Comparison of ENCODE assay signal across 21 cellular contexts in the genomic region with DNA sequence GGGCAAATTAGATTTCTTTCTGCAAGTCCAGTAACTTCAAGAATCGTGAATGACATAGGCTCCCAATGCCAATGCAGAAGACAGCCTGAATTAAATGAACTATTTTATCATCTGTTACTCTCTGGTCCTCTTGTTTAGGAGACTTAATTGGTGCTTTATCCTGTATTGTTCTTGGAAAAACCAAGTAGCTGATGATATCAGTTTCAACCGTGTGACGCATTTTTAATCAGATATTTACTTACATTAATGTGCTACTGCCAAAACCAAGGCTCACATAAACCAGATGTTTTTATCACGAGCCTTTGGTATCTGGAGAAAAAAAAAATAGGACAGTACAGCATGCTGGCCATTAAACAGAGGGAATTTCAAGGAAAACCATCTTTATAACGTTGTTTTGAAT.
"Had no signal": no experiment of that assay in that cellular context is flagged by ENCODE, and none has a peak within 500 bp of the region (broad histone marks: within the 10 kb centered on the region; RNA-seq: fewer than 3 reads in every experiment).

No MANE protein-coding gene starts in this region.

- H3K27ac ChIP-seq: RWPE1 had no signal

- H3K9me3 ChIP-seq: MG63 had no signal

- H3K4me3 ChIP-seq: MG63 had no signal

- DNase-seq: Karpas-422; KBM-7; MG63; NCI-H1092; NCI-H1105 treated with DMSO at 0.1 percent for 48 hours; NCI-H1417 treated with DMSO at 0.1 percent for 48 hours; NCI-H146; NCI-H1694 treated with DMSO at 0.1 percent for 48 hours; NCI-H1930; NCI-H2081; NCI-H2107; NCI-H2171 treated with DMSO at 0.1 percent for 48 hours; NCI-H2227 treated with DMSO at 0.1 percent for 48 hours; NCI-H524; NCI-H526 treated with DMSO at 0.1 percent for 48 hours; NCI-H748 treated with DMSO at 0.1 percent for 48 hours; NK-92 treated with Interleukin-12 subunit alpha and Interleukin-12 subunit beta, amount 100 ng/mL, for 24 hours; PC-3; SHP77 had no signal

- H3K36me3 ChIP-seq: MG63 had no signal

- ATAC-seq: Panc1, PC-3 had no signal
